ENCODE assay signal across 7 cellular contexts in genomic region chr18:10914610-10915009, GRCh38.
DNase-seq lines count a peak whose midpoint lies in the region; ATAC-seq, FAIRE-seq and TF ChIP-seq lines count a peak whose summit lies in the region.
"Not testable (repeated sequence)": the region's sequence is repeated elsewhere in the genome, so short reads cannot be mapped to it uniquely, and the experiment has no call there.

No MANE protein-coding gene starts in this region.

- H4K91ac ChIP-seq in H1 (replicated peaks; ENCODE audit: insufficient read length, low read length): not testable (repeated sequence)

- H3K4ac ChIP-seq in H1 (replicated peaks; ENCODE audit: insufficient read length, low read depth, low read length): not testable (repeated sequence)

- not testable (repeated sequence) for H3K14ac ChIP-seq in H1 (ENCODE audit: insufficient read length)

- not testable (repeated sequence) for H3K9me3 ChIP-seq in astrocyte (ENCODE audit: insufficient read depth, low read depth, low read length); H1 (ENCODE audit: insufficient read depth in 2 of 2, low read depth in 1 of 2, low read length in 1 of 2); liver (ENCODE audit: control insufficient read depth in 4 of 4, low read length in 3 of 4)

- H2BK20ac ChIP-seq in H1 (ENCODE audit: low read length): not testable (repeated sequence)

- not testable (repeated sequence) for TF ChIP-seq POLR2A in GM12892 (IDR thresholded peaks at IDR 0.05; ENCODE audit: low read depth, low read length); H1 (IDR thresholded peaks at IDR 0.05; ENCODE audit: control extremely low read depth in 1 of 2, low read depth in 2 of 2, low read length in 2 of 2)

- not testable (repeated sequence) for H3K27ac Mint-ChIP-seq in astrocyte (ENCODE audit: unreplicated experiment)
- H3K27ac Mint-ChIP-seq in mesothelial cell of epicardium: peak overlapping the region; percentile 40
- H3K27ac Mint-ChIP-seq in osteocyte (ENCODE audit: unreplicated experiment): peak overlapping the region; percentile 60

- H3K4me3 ChIP-seq in astrocyte (ENCODE audit: insufficient read depth, low read depth, low read length); H1 (ENCODE audit: extremely low read depth in 1 of 4, insufficient read depth in 2 of 4, low read depth in 3 of 4, low read length in 4 of 4); liver (ENCODE audit: low read depth in 1 of 3, low read length in 3 of 3): not testable (repeated sequence)

- TF ChIP-seq RAD21 in H1 (IDR thresholded peaks at IDR 0.05 in 1 of 2, conservative IDR thresholded peaks at IDR 0.05 in 1 of 2; ENCODE audit: low read depth in 2 of 2, low read length in 2 of 2): not testable (repeated sequence)
- TF ChIP-seq RAD21 in liver (IDR thresholded peaks at IDR 0.05): peak in 1 of 2 donors; percentile 5

- WGBS in H1 (ENCODE audit: extremely low coverage in 1 of 2, insufficient coverage in 1 of 2, insufficient read length in 1 of 2, insufficient replicate concordance in 2 of 2, low coverage in 1 of 2, low lambda C conversion rate in 2 of 2, missing lambda C conversion rate in 1 of 2), 2 experiments: 96% methylated on average over 6 of the region's 8 CpGs; no CpG with 5 or more reads in 1 of the 2 experiments
- 57% methylated on average over 6 of the region's 8 CpGs for WGBS in liver

- not testable (repeated sequence) for H2BK12ac ChIP-seq in H1 (ENCODE audit: low read depth, low read length)

- H3K36me3 ChIP-seq in astrocyte (ENCODE audit: insufficient read depth, low read length); H1 (ENCODE audit: control insufficient read depth in 2 of 4, insufficient read depth in 4 of 4, low read length in 3 of 4); liver (ENCODE audit: control insufficient read depth in 4 of 4, insufficient read depth in 3 of 4, low read depth in 1 of 4, low read length in 3 of 4): not testable (repeated sequence)

- CTCF ChIA-PET in H1 (lab: Charles Lee; ENCODE audit: partially characterized antibody): not testable (repeated sequence)

- not testable (repeated sequence) for H3K9me3 Mint-ChIP-seq in astrocyte (ENCODE audit: unreplicated experiment); mesothelial cell of epicardium; osteocyte (ENCODE audit: unreplicated experiment)

- peaks cover 17% of the 10 kb centered on the region for H3K4me1 ChIP-seq in astrocyte (ENCODE audit: insufficient read depth, low read length)
- H3K4me1 ChIP-seq in H1 (replicated peaks in 1 of 4; ENCODE audit: control insufficient read depth in 3 of 4, insufficient read depth in 4 of 4, low read length in 3 of 4); liver (ENCODE audit: control insufficient read depth in 4 of 4, insufficient read depth in 4 of 4, low read length in 3 of 4): not testable (repeated sequence)

- not testable (repeated sequence) for H4K5ac ChIP-seq in H1 (ENCODE audit: insufficient read length, low read depth, low read length)

- not testable (repeated sequence) for H3K56ac ChIP-seq in H1 (replicated peaks; ENCODE audit: insufficient read length, low read depth, low read length)

- not testable (repeated sequence) for H4K20me1 ChIP-seq in astrocyte (ENCODE audit: insufficient read depth, low read length); H1 (replicated peaks in 1 of 2; ENCODE audit: control insufficient read depth in 1 of 2, insufficient read depth in 2 of 2, low read length in 2 of 2)

- H4K8ac ChIP-seq in H1 (ENCODE audit: extremely low read depth, insufficient read depth, low read length): not testable (repeated sequence)

- POLR2A ChIA-PET in H1 (lab: Charles Lee; ENCODE audit: partially characterized antibody): not testable (repeated sequence)

- H3K4me3 Mint-ChIP-seq in astrocyte (ENCODE audit: unreplicated experiment); mesothelial cell of epicardium; osteocyte (ENCODE audit: unreplicated experiment): not testable (repeated sequence)

- H3K27me3 ChIP-seq in astrocyte (ENCODE audit: insufficient read depth, low read length); H1 (replicated peaks in 1 of 4; ENCODE audit: control insufficient read depth in 3 of 4, extremely low read depth in 1 of 4, insufficient read depth in 3 of 4, low read length in 3 of 4); liver (ENCODE audit: control insufficient read depth in 4 of 4, insufficient read depth in 4 of 4, low read length in 3 of 4): not testable (repeated sequence)

- H3K4me1 Mint-ChIP-seq in astrocyte (ENCODE audit: low read depth, unreplicated experiment) (peaks cover 17% of the 10 kb centered on the region), mesothelial cell of epicardium (peaks cover 27% of the 10 kb centered on the region), osteocyte (ENCODE audit: unreplicated experiment) (peaks cover 50% of the 10 kb centered on the region)

- H3K27ac ChIP-seq in astrocyte (ENCODE audit: low read depth, low read length); H1 (ENCODE audit: low read depth, low read length): not testable (repeated sequence)
- peak overlapping the region in 1 of 2 donors; percentile 37 for H3K27ac ChIP-seq in liver (ENCODE audit: low read depth in 1 of 2, low read length in 2 of 2)

- not testable (repeated sequence) for H3K18ac ChIP-seq in H1 (ENCODE audit: extremely low read depth, low read length)

- H3K23me2 ChIP-seq in H1 (ENCODE audit: low read depth, low read length): not testable (repeated sequence)

- not testable (repeated sequence) for TF ChIP-seq EP300 in H1 (IDR thresholded peaks at IDR 0.05; ENCODE audit: borderline replicate concordance in 1 of 2, low read depth in 2 of 2, low read length in 2 of 2)

- H2BK120ac ChIP-seq in H1 (replicated peaks; ENCODE audit: low read depth, low read length): not testable (repeated sequence)

- H2AK5ac ChIP-seq in H1 (ENCODE audit: low read depth, low read length): not testable (repeated sequence)

- ATAC-seq in left lobe of liver: peak; percentile 95

- peak; percentile 79 for FAIRE-seq in GM12892 (lab: Jason Lieb, UNC)
- FAIRE-seq in astrocyte (lab: Jason Lieb, UNC): peak; percentile 20
- FAIRE-seq in H1 (lab: Jason Lieb, UNC): peak; percentile 13

- H3K4me2 ChIP-seq in astrocyte (ENCODE audit: low read length); H1 (ENCODE audit: insufficient read depth in 1 of 2, low read depth in 2 of 2, low read length in 2 of 2): not testable (repeated sequence)

- not testable (repeated sequence) for H3K27me3 Mint-ChIP-seq in astrocyte (ENCODE audit: low read depth, unreplicated experiment); mesothelial cell of epicardium (ENCODE audit: low read depth); osteocyte (ENCODE audit: unreplicated experiment)

- H2BK15ac ChIP-seq in H1 (ENCODE audit: low read length): not testable (repeated sequence)

- H3K36me3 Mint-ChIP-seq in astrocyte (ENCODE audit: low read depth, unreplicated experiment); mesothelial cell of epicardium; osteocyte (ENCODE audit: unreplicated experiment): not testable (repeated sequence)

- not testable (repeated sequence) for H3K9ac ChIP-seq in astrocyte (ENCODE audit: low read length); H1 (replicated peaks in 1 of 4; ENCODE audit: extremely low read depth in 1 of 4, low read depth in 3 of 4, low read length in 3 of 4); liver (ENCODE audit: low read depth in 1 of 2, low read length in 2 of 2)

- not testable (repeated sequence) for DNase-seq in GM12892 (ENCODE audit: insufficient read length); astrocyte (ENCODE audit: low read depth); H1 (ENCODE audit: low read depth in 1 of 2, low spot score in 2 of 2); mesothelial cell of epicardium (ENCODE audit: low spot score in 2 of 2, unreplicated experiment in 2 of 2); osteocyte (ENCODE audit: extremely low spot score, unreplicated experiment)
- peak; percentile 65 for DNase-seq in left lobe of liver (ENCODE audit: low spot score)

- not testable (repeated sequence) for H3K23ac ChIP-seq in H1 (ENCODE audit: insufficient read length)

- not testable (repeated sequence) for H3K79me1 ChIP-seq in H1 (ENCODE audit: low read depth, low read length)

- H3K79me2 ChIP-seq in astrocyte (ENCODE audit: insufficient read depth, low read length); H1 (ENCODE audit: control insufficient read depth in 1 of 2, insufficient read depth in 2 of 2, low read length in 2 of 2): not testable (repeated sequence)

- H2AFZ ChIP-seq in astrocyte (ENCODE audit: low read depth, low read length); H1 (ENCODE audit: low read length): not testable (repeated sequence)

- not testable (repeated sequence) for TF ChIP-seq CTCF in astrocyte (IDR thresholded peaks at IDR 0.05; ENCODE audit: insufficient read depth, low read depth, low read length); H1 (IDR thresholded peaks at IDR 0.05; ENCODE audit: control extremely low read depth in 1 of 3, insufficient read depth in 1 of 3, low read depth in 1 of 3, low read length in 3 of 3); liver (IDR thresholded peaks at IDR 0.05; ENCODE audit: low read depth, low read length, missing input control); mesothelial cell of epicardium (IDR thresholded peaks at IDR 0.05; ENCODE audit: unreplicated experiment); osteocyte (IDR thresholded peaks at IDR 0.05)

- not testable (repeated sequence) for H2BK5ac ChIP-seq in H1 (ENCODE audit: low read depth, low read length)

TF ChIP-seq in liver, 16 proteins besides CTCF, POLR2A, EP300 and RAD21 (continues in another document):
- TF ChIP-seq HNF4A (conservative IDR thresholded peaks at IDR 0.05) (peak; percentile 48 to 73), YY1 (IDR thresholded peaks at IDR 0.05) (peak; percentile 19), RXRA (IDR thresholded peaks at IDR 0.05) (peak in 1 of 2 donors; percentile 32), GABPA (IDR thresholded peaks at IDR 0.05 in 1 of 2, conservative IDR thresholded peaks at IDR 0.05 in 1 of 2) (peak in 1 of 2 donors; percentile 48)
